ENCODE assay signal across 1 cellular context in genomic region chr14:66507181-66507721, GRCh38.
TF ChIP-seq lines count a peak whose summit lies in the region.

No MANE protein-coding gene starts in this region.

TF ChIP-seq in K562, 482 proteins besides CTCF, POLR2A, EP300 and RAD21 (continued from another document and continues in another):
- TF ChIP-seq ADNP (tag; IDR thresholded peaks at IDR 0.05): no peak
- TF ChIP-seq CGGBP1 (CRISPR knock-in tag; IDR thresholded peaks at IDR 0.05): no peak
- TF ChIP-seq GABPA (tag; conservative IDR thresholded peaks at IDR 0.05; ENCODE audit: low read depth): no peak
- TF ChIP-seq THAP12 (CRISPR knock-in tag; IDR thresholded peaks at IDR 0.05): no peak
- TF ChIP-seq BHLHE40 (IDR thresholded peaks at IDR 0.05; ENCODE audit: low read length): peak; percentile 41; the same call in 1 of the 2 replicates
- TF ChIP-seq MXI1 (IDR thresholded peaks at IDR 0.05; ENCODE audit: low read depth, low read length): no peak
- no peak for TF ChIP-seq ZEB2 (IDR thresholded peaks at IDR 0.05)
- no peak for TF ChIP-seq PHTF2 (CRISPR knock-in tag; IDR thresholded peaks at IDR 0.05)
- peak; percentile 77 for TF ChIP-seq MGA (IDR thresholded peaks at IDR 0.05)
- TF ChIP-seq ZNF639 (CRISPR knock-in tag; conservative IDR thresholded peaks at IDR 0.05 in 1 of 2, IDR thresholded peaks at IDR 0.05 in 1 of 2): no peak
- no peak; the same call in 1 of the 2 replicates for TF ChIP-seq PHF8 (IDR thresholded peaks at IDR 0.05; ENCODE audit: borderline replicate concordance, low read length)
- no peak for TF ChIP-seq GABPB2 (CRISPR knock-in tag; conservative IDR thresholded peaks at IDR 0.05)
- TF ChIP-seq HNRNPL (IDR thresholded peaks at IDR 0.05; ENCODE audit: low read depth, low read length): no peak
- no peak for TF ChIP-seq ARHGAP35 (IDR thresholded peaks at IDR 0.05; ENCODE audit: partially characterized antibody)
- no peak for TF ChIP-seq GABPB1 (CRISPR knock-in tag; IDR thresholded peaks at IDR 0.05)
- TF ChIP-seq GTF2A2 (tag; IDR thresholded peaks at IDR 0.05): no peak
- no peak for TF ChIP-seq CBX2 (IDR thresholded peaks at IDR 0.05; ENCODE audit: insufficient read depth, low read length, poor library complexity, severe bottlenecking)
- no peak for TF ChIP-seq ZBTB33 (CRISPR knock-in tag; IDR thresholded peaks at IDR 0.05)
- TF ChIP-seq HDGF (IDR thresholded peaks at IDR 0.05): no peak
- TF ChIP-seq EP400 (IDR thresholded peaks at IDR 0.05): no peak
- TF ChIP-seq CHAMP1 (IDR thresholded peaks at IDR 0.05): no peak
- no peak for TF ChIP-seq ZMIZ1 (IDR thresholded peaks at IDR 0.05; ENCODE audit: low read depth in 2 of 2, low read length in 2 of 2)
- TF ChIP-seq FOXP1 (CRISPR knock-in tag; IDR thresholded peaks at IDR 0.05): 0 out of 2 replicates have a peak, but pooled peaks have one; percentile 22
- no peak for TF ChIP-seq STAT5A (IDR thresholded peaks at IDR 0.05; ENCODE audit: borderline replicate concordance, low read length)
- TF ChIP-seq KAT7 (CRISPR knock-in tag; IDR thresholded peaks at IDR 0.05; ENCODE audit: borderline replicate concordance): no peak
- no peak for TF ChIP-seq NKRF (IDR thresholded peaks at IDR 0.05; ENCODE audit: borderline replicate concordance)
- TF ChIP-seq TFAM (CRISPR knock-in tag; conservative IDR thresholded peaks at IDR 0.05): no peak
